In the genomic region with DNA sequence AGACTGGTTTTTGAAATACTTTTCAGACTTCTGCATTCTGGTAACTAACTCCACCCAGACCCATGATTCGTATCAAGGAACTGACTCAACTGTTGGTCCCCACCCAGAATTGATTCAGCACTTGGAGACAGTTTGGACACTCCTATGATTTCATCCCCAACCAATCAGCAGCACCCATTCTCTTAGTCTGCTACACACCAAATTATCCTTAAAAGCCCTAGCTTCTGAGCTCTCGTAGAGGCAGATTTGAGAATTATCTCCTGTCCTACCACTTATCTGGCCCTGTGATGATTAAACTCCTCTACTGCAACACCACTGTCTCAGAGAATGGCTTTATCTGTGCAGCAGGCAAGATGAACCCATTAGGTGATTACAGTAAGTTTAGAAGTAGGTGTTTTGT, we compare ENCODE assay signal across 14 cellular contexts. TPM values are rescaled to one million over a fixed set of nuclear protein-coding genes. Genes with fewer than 3 reads are reported as not detected.
DNase-seq lines count a peak whose midpoint lies in the region; ATAC-seq, FAIRE-seq and TF ChIP-seq lines count a peak whose summit lies in the region.
"Had no signal": no experiment of that assay in that cellular context is flagged by ENCODE, and none has a peak within 500 bp of the region (broad histone marks: within the 10 kb centered on the region; RNA-seq: fewer than 3 reads in every experiment).

No MANE protein-coding gene starts in this region.

- peak overlapping the region; percentile 1 for H3K4me3 Mint-ChIP-seq in activated T-helper 2 cell treated with anti-CD3 and anti-CD28 coated beads, Interferon-gamma antibody, Interleukin-2, Interleukin-4, amounts not matched to agents 10 μg/mL and 5 μg/mL and 100 μg/mL, durations not matched to agents 14 hours and 24 hours and 36 hours (ENCODE audit: low read depth)
- H3K4me3 Mint-ChIP-seq: GM23338 had no signal

- CTCF ChIA-PET in GM10248 (lab: Yijun Ruan, JAX) = no interaction called here

- intact Hi-C loops in activated T-helper 2 cell treated with anti-CD3 and anti-CD28 coated beads, Interferon-gamma antibody, Interleukin-2, Interleukin-4, amounts not matched to agents 10 μg/mL and 5 μg/mL and 100 μg/mL, durations not matched to agents 14 hours and 24 hours and 36 hours (cut with micrococcal nuclease) = no loop called here
- intact Hi-C loops in left ventricle myocardium superior (cut with micrococcal nuclease) = no loop called here

- H3K9me3 Mint-ChIP-seq in activated T-helper 2 cell treated with anti-CD3 and anti-CD28 coated beads, Interferon-gamma antibody, Interleukin-2, Interleukin-4, amounts not matched to agents 10 μg/mL and 5 μg/mL and 100 μg/mL, durations not matched to agents 14 hours and 24 hours and 36 hours = peaks cover 18% of the 10 kb centered on the region

- peak overlapping the region; percentile 79 for H3K27ac Mint-ChIP-seq in activated T-helper 2 cell treated with anti-CD3 and anti-CD28 coated beads, Interferon-gamma antibody, Interleukin-2, Interleukin-4, amounts not matched to agents 10 μg/mL and 5 μg/mL and 100 μg/mL, durations not matched to agents 14 hours and 24 hours and 36 hours
- H3K27ac Mint-ChIP-seq: GM23338 had no signal

- H3K4me1 Mint-ChIP-seq in activated T-helper 2 cell treated with anti-CD3 and anti-CD28 coated beads, Interferon-gamma antibody, Interleukin-2, Interleukin-4, amounts not matched to agents 10 μg/mL and 5 μg/mL and 100 μg/mL, durations not matched to agents 14 hours and 24 hours and 36 hours (ENCODE audit: low read depth) = peaks cover 20% of the 10 kb centered on the region

- peaks cover 12% of the 10 kb centered on the region for H3K27me3 Mint-ChIP-seq in activated T-helper 2 cell treated with anti-CD3 and anti-CD28 coated beads, Interferon-gamma antibody, Interleukin-2, Interleukin-4, amounts not matched to agents 10 μg/mL and 5 μg/mL and 100 μg/mL, durations not matched to agents 14 hours and 24 hours and 36 hours (ENCODE audit: low read depth)

- DNase-seq in AG10803 (ENCODE audit: low read depth) (peak; percentile 43), HCEC 1CT (peak; percentile 33), left ventricle myocardium superior (no peak), T-helper 9 cell (no peak), HTR-8/SVneo (ENCODE audit: insufficient read length, low spot score) (no peak), GM10248 (ENCODE audit: extremely low spot score) (no peak)
- no peak for DNase-seq in activated T-helper 2 cell treated with anti-CD3 and anti-CD28 coated beads, Interferon-gamma antibody, Interleukin-2, Interleukin-4, amounts not matched to agents 10 μg/mL and 5 μg/mL and 100 μg/mL, durations not matched to agents 14 hours and 24 hours and 36 hours (ENCODE audit: low spot score)
- no peak for DNase-seq in stimulated activated CD4-positive, alpha-beta T cell treated with anti-CD3 and anti-CD28 coated beads, Interleukin-4, amount 100 ng/mL, for 24 hours
- DNase-seq: amygdala, mesendoderm, NCI-H1092 treated with DMSO at 0.1 percent for 48 hours had no signal

- H3K36me3 Mint-ChIP-seq in activated T-helper 2 cell treated with anti-CD3 and anti-CD28 coated beads, Interferon-gamma antibody, Interleukin-2, Interleukin-4, amounts not matched to agents 10 μg/mL and 5 μg/mL and 100 μg/mL, durations not matched to agents 14 hours and 24 hours and 36 hours (ENCODE audit: low read depth) = peaks cover 3% of the 10 kb centered on the region

- H3K4me3 ChIP-seq in AG10803 (ENCODE audit: low read length) = no peak overlapping the region
- H3K4me3 ChIP-seq: GM23338 had no signal

- POLR2A ChIA-PET in GM10248 (lab: Yijun Ruan, JAX) = no interaction called here

- FAIRE-seq in HTR-8/SVneo (lab: Jason Lieb, UNC) = no peak
- FAIRE-seq: frontal cortex had no signal

- ATAC-seq in left ventricle myocardium superior = peak; percentile 78
- ATAC-seq: GM23338, sciatic nerve had no signal

- TF ChIP-seq CTCF in AG10803 (conservative IDR thresholded peaks at IDR 0.05; ENCODE audit: low read length) = no peak
- no peak for TF ChIP-seq CTCF in GM10248 (IDR thresholded peaks at IDR 0.05; ENCODE audit: control extremely low read depth, extremely low read depth, low read depth, missing control alignments)

RNA-seq across cellular contexts. Expression of a gene that starts 7.7 kb away (rescaled TPM):
- total RNA-seq in activated T-helper 2 cell treated with anti-CD3 and anti-CD28 coated beads, Interferon-gamma antibody, Interleukin-2, Interleukin-4, amounts not matched to agents 10 μg/mL and 5 μg/mL and 100 μg/mL, durations not matched to agents 14 hours and 24 hours and 36 hours = 168 and 174 TPM in 2 replicates
- 163 TPM for total RNA-seq in left ventricle myocardium superior

RNA-seq across cellular contexts. Expression of a gene that starts 14.8 kb away (rescaled TPM):
- total RNA-seq in activated T-helper 2 cell treated with anti-CD3 and anti-CD28 coated beads, Interferon-gamma antibody, Interleukin-2, Interleukin-4, amounts not matched to agents 10 μg/mL and 5 μg/mL and 100 μg/mL, durations not matched to agents 14 hours and 24 hours and 36 hours = 0.07 TPM in 1 of 2 replicates, not detected in the other
- not detected for total RNA-seq in left ventricle myocardium superior

RNA-seq across cellular contexts. Expression of a gene that starts 22.0 kb away (rescaled TPM):
- total RNA-seq in activated T-helper 2 cell treated with anti-CD3 and anti-CD28 coated beads, Interferon-gamma antibody, Interleukin-2, Interleukin-4, amounts not matched to agents 10 μg/mL and 5 μg/mL and 100 μg/mL, durations not matched to agents 14 hours and 24 hours and 36 hours = 0.57 and 1.4 TPM in 2 replicates
- total RNA-seq in left ventricle myocardium superior = 1.1 TPM

Comparison
In these comparisons a context has a peak if more than half of its experiments do, and no peak if none do; other contexts are left out.
1. DNase-seq: peak in AG10803 (single experiment) and HCEC 1CT (single experiment); none in activated T-helper 2 cell treated with anti-CD3 and anti-CD28 coated beads, Interferon-gamma antibody, Interleukin-2, Interleukin-4, amounts not matched to agents 10 μg/mL and 5 μg/mL and 100 μg/mL, durations not matched to agents 14 hours and 24 hours and 36 hours (single experiment), left ventricle myocardium superior (single experiment), T-helper 9 cell (single experiment), HTR-8/SVneo (single experiment), GM10248 (single experiment) and stimulated activated CD4-positive, alpha-beta T cell treated with anti-CD3 and anti-CD28 coated beads, Interleukin-4, amount 100 ng/mL, for 24 hours (single experiment).